16 cellular contexts compared by ENCODE assay signal in genomic region chr6:109460161-109460830, GRCh38. TPM values are rescaled to one million over a fixed set of nuclear protein-coding genes. Genes with fewer than 3 reads are reported as not detected.
DNase-seq lines count a peak whose midpoint lies in the region; ATAC-seq, FAIRE-seq and TF ChIP-seq lines count a peak whose summit lies in the region.
"Had no signal": no experiment of that assay in that cellular context is flagged by ENCODE, and none has a peak within 500 bp of the region (broad histone marks: within the 10 kb centered on the region; RNA-seq: fewer than 3 reads in every experiment).

No MANE protein-coding gene starts in this region.

- no peak for ATAC-seq in stimulated activated naive CD8-positive, alpha-beta T cell treated with anti-CD3 and anti-CD28 coated beads, Interleukin-15, Interleukin-2, amounts not matched to agents 100 U/mL and 50 U/mL, for 24 hours
- ATAC-seq in memory B cell (ENCODE audit: low read depth) (no peak), upper lobe of left lung (ENCODE audit: low FRiP score in 2 of 2) (no peak), WTC11 (no peak)

- H3K27me3 Mint-ChIP-seq in stimulated activated naive CD8-positive, alpha-beta T cell treated with anti-CD3 and anti-CD28 coated beads, Interleukin-15, Interleukin-2, amounts not matched to agents 100 ng/mL and 50 ng/mL, for 24 hours = no peaks in the 10 kb centered on the region
- H3K27me3 Mint-ChIP-seq in activated naive CD8-positive, alpha-beta T cell treated with anti-CD3 and anti-CD28 coated beads for 36 hours = no peaks in the 10 kb centered on the region
- no peaks in the 10 kb centered on the region for H3K27me3 Mint-ChIP-seq in memory B cell
- H3K27me3 Mint-ChIP-seq in WTC11 (ENCODE audit: low read depth) = no peaks in the 10 kb centered on the region

- TF ChIP-seq EP300 in upper lobe of left lung (IDR thresholded peaks at IDR 0.05) = no peak

- H3K4me3 Mint-ChIP-seq in stimulated activated naive CD8-positive, alpha-beta T cell treated with anti-CD3 and anti-CD28 coated beads, Interleukin-15, Interleukin-2, amounts not matched to agents 100 ng/mL and 50 ng/mL, for 24 hours = no peak overlapping the region
- H3K4me3 Mint-ChIP-seq in activated naive CD8-positive, alpha-beta T cell treated with anti-CD3 and anti-CD28 coated beads for 36 hours = no peak overlapping the region
- no peak overlapping the region for H3K4me3 Mint-ChIP-seq in memory B cell
- no peak overlapping the region for H3K4me3 Mint-ChIP-seq in WTC11

- FAIRE-seq in D721Med (lab: Jason Lieb, UNC) = no peak

- H3K9me3 Mint-ChIP-seq in stimulated activated naive CD8-positive, alpha-beta T cell treated with anti-CD3 and anti-CD28 coated beads, Interleukin-15, Interleukin-2, amounts not matched to agents 100 ng/mL and 50 ng/mL, for 24 hours = peaks cover 3% of the 10 kb centered on the region
- H3K9me3 Mint-ChIP-seq in activated naive CD8-positive, alpha-beta T cell treated with anti-CD3 and anti-CD28 coated beads for 36 hours = peaks cover 5% of the 10 kb centered on the region
- H3K9me3 Mint-ChIP-seq in memory B cell = no peaks in the 10 kb centered on the region
- H3K9me3 Mint-ChIP-seq in WTC11 = peaks cover 7% of the 10 kb centered on the region

- H3K4me1 ChIP-seq in upper lobe of left lung = peaks cover 10 to 27% (median 25%) of the 10 kb centered on the region in 4 donors

- H3K4me3 ChIP-seq in upper lobe of left lung = no peak overlapping the region
- H3K4me3 ChIP-seq: GM23248 had no signal

- no peaks in the 10 kb centered on the region for H3K27me3 ChIP-seq in upper lobe of left lung

- H3K27ac ChIP-seq in upper lobe of left lung = peak overlapping the region; percentile 1 to 53 (median 44)
- H3K27ac ChIP-seq: GM23248 had no signal

- 60 to 64% methylated on average over 3 of the region's 3 CpGs for whole genome bisulfite sequencing in upper lobe of left lung, 2 donors

- no peak for TF ChIP-seq CTCF in upper lobe of left lung (IDR thresholded peaks at IDR 0.05)
- TF ChIP-seq CTCF in WTC11 (IDR thresholded peaks at IDR 0.05) = no peak
- TF ChIP-seq CTCF in D721Med (IDR thresholded peaks at IDR 0.05; ENCODE audit: insufficient read depth, missing control alignments) = no peak

- DNase-seq in stimulated activated naive CD8-positive, alpha-beta T cell treated with anti-CD3 and anti-CD28 coated beads, Interleukin-15, Interleukin-2, amounts not matched to agents 100 U/mL and 50 U/mL, for 24 hours = no peak
- DNase-seq in activated naive CD8-positive, alpha-beta T cell treated with anti-CD3 and anti-CD28 coated beads for 36 hours = no peak
- DNase-seq in memory B cell (ENCODE audit: low spot score in 2 of 2) = no peak
- no peak for DNase-seq in upper lobe of left lung
- DNase-seq in HT-29 (ENCODE audit: low spot score) = no peak
- no peak for DNase-seq in WTC11 (ENCODE audit: low spot score)
- DNase-seq in D721Med (ENCODE audit: insufficient read length, low spot score) = no peak
- DNase-seq: activated CD4-positive, alpha-beta T cell treated with anti-CD3 and anti-CD28 coated beads, Interleukin-2, amount 50 U/mL, for 4 hours; caudate nucleus; GM23248; NCI-H2029 treated with DMSO at 0.1 percent for 48 hours; NCI-H524; nucleus accumbens; OCI-M1; SIG-M5 had no signal

- peak overlapping the region; percentile 40 for H3K27ac Mint-ChIP-seq in stimulated activated naive CD8-positive, alpha-beta T cell treated with anti-CD3 and anti-CD28 coated beads, Interleukin-15, Interleukin-2, amounts not matched to agents 100 ng/mL and 50 ng/mL, for 24 hours
- peak overlapping the region; percentile 29 for H3K27ac Mint-ChIP-seq in activated naive CD8-positive, alpha-beta T cell treated with anti-CD3 and anti-CD28 coated beads for 36 hours
- H3K27ac Mint-ChIP-seq in memory B cell (peak overlapping the region; percentile 100), WTC11 (no peak overlapping the region)

- H3K9me3 ChIP-seq in upper lobe of left lung = no peaks in the 10 kb centered on the region

- POLR2A ChIA-PET in WTC11 (lab: Charles Lee) = no interaction called here

- peaks cover 76% of the 10 kb centered on the region for H3K4me1 Mint-ChIP-seq in stimulated activated naive CD8-positive, alpha-beta T cell treated with anti-CD3 and anti-CD28 coated beads, Interleukin-15, Interleukin-2, amounts not matched to agents 100 ng/mL and 50 ng/mL, for 24 hours (ENCODE audit: low read depth)
- H3K4me1 Mint-ChIP-seq in activated naive CD8-positive, alpha-beta T cell treated with anti-CD3 and anti-CD28 coated beads for 36 hours = peaks cover 59% of the 10 kb centered on the region
- H3K4me1 Mint-ChIP-seq in memory B cell = peaks cover 43% of the 10 kb centered on the region
- H3K4me1 Mint-ChIP-seq in WTC11 = peaks cover 30% of the 10 kb centered on the region

- peaks cover 49% of the 10 kb centered on the region for H3K36me3 Mint-ChIP-seq in stimulated activated naive CD8-positive, alpha-beta T cell treated with anti-CD3 and anti-CD28 coated beads, Interleukin-15, Interleukin-2, amounts not matched to agents 100 ng/mL and 50 ng/mL, for 24 hours (ENCODE audit: low read depth)
- H3K36me3 Mint-ChIP-seq in activated naive CD8-positive, alpha-beta T cell treated with anti-CD3 and anti-CD28 coated beads for 36 hours = peaks cover 43% of the 10 kb centered on the region
- peaks cover 17% of the 10 kb centered on the region for H3K36me3 Mint-ChIP-seq in memory B cell
- H3K36me3 Mint-ChIP-seq in WTC11 = peaks cover 39% of the 10 kb centered on the region

- H3K36me3 ChIP-seq in upper lobe of left lung = peaks cover 0 to 37% (median 3%) of the 10 kb centered on the region in 4 donors

- CTCF ChIA-PET in WTC11 (lab: Charles Lee) = interaction anchor here (0.6 to 1.2 kb wide), 6 partner anchors 8 to 1051 kb away, joined by 3 to 8 read pairs (median 3); partner anchors contain the start of genes PPIL6 and SMPD2

- TF ChIP-seq POLR2A in upper lobe of left lung (IDR thresholded peaks at IDR 0.05) = no peak

TF ChIP-seq in WTC11, 78 proteins besides CTCF, POLR2A, EP300 and RAD21 (continues in another document):
- TF ChIP-seq CBFB (CRISPR knock-in tag; IDR thresholded peaks at IDR 0.05; ENCODE audit: low read depth) (no peak), NR3C1 (CRISPR knock-in tag; conservative IDR thresholded peaks at IDR 0.05; ENCODE audit: low read depth) (no peak), HMGXB4 (CRISPR knock-in tag; IDR thresholded peaks at IDR 0.05) (no peak), IRF2 (CRISPR knock-in tag; IDR thresholded peaks at IDR 0.05; ENCODE audit: borderline replicate concordance, low read depth) (no peak), CDX4 (CRISPR knock-in tag; IDR thresholded peaks at IDR 0.05; ENCODE audit: borderline replicate concordance) (no peak), ZMAT4 (CRISPR knock-in tag; IDR thresholded peaks at IDR 0.05) (no peak)

RNA-seq across cellular contexts. Expression of gene MICAL1, which starts 4.7 kb away (rescaled TPM):
- 10 to 100 TPM; 21.2 to 23.5 TPM for total RNA-seq in activated naive CD8-positive, alpha-beta T cell treated with anti-CD3 and anti-CD28 coated beads for 36 hours
- total RNA-seq in upper lobe of left lung (100 to 1,000 TPM in 2 of 6 donors, 10 to 100 TPM in 4; 61.7 to 268 (median 78.3) TPM), WTC11 (2021) (51.6 to 57.4 TPM (median 52.2 TPM) in 3 replicates)
- 23.6 and 26.4 TPM in 2 replicates for total RNA-seq in HT-29 (2014; rRNA removed; shearing (Covaris generic))

RNA-seq across cellular contexts. Expression of gene SMPD2, which starts 19.8 kb away (rescaled TPM):
- 1 to 10 TPM; 7.0 to 7.9 TPM for total RNA-seq in activated naive CD8-positive, alpha-beta T cell treated with anti-CD3 and anti-CD28 coated beads for 36 hours
- 10 to 100 TPM in 5 of 6 donors, 1 to 10 TPM in 1; 9.4 to 25.2 (median 15.4) TPM for total RNA-seq in upper lobe of left lung
- total RNA-seq in HT-29 (2014; rRNA removed; shearing (Covaris generic)) = 50.3 and 50.4 TPM in 2 replicates
- total RNA-seq in WTC11 (2021) = 11.2 to 13.1 TPM (median 12.2 TPM) in 3 replicates

RNA-seq across cellular contexts. Expression of gene PPIL6, which starts 19.9 kb away (rescaled TPM):
- total RNA-seq in activated naive CD8-positive, alpha-beta T cell treated with anti-CD3 and anti-CD28 coated beads for 36 hours = under 1 TPM; 0.60 to 0.64 TPM
- total RNA-seq in upper lobe of left lung (10 to 100 TPM in 2 of 6 donors, 1 to 10 TPM in 4; 3.5 to 44.3 (median 6.5) TPM), WTC11 (2021) (0.61 to 0.76 TPM (median 0.69 TPM) in 3 replicates)
- 0.48 and 0.50 TPM in 2 replicates for total RNA-seq in HT-29 (2014; rRNA removed; shearing (Covaris generic))

RNA-seq across cellular contexts. Expression of gene ZBTB24, which starts 22.7 kb away (rescaled TPM):
- total RNA-seq in activated naive CD8-positive, alpha-beta T cell treated with anti-CD3 and anti-CD28 coated beads for 36 hours = 10 to 100 TPM; 16.1 to 16.5 TPM
- total RNA-seq in upper lobe of left lung = 10 to 100 TPM in 3 of 6 donors, 1 to 10 TPM in 3; 5.1 to 14.9 (median 9.7) TPM
- 4.6 and 4.8 TPM in 2 replicates for total RNA-seq in HT-29 (2014; rRNA removed; shearing (Covaris generic))
- 13.7 to 14.7 TPM (median 14.6 TPM) in 3 replicates for total RNA-seq in WTC11 (2021)
